23 cellular contexts compared by ENCODE assay signal in the genomic region with DNA sequence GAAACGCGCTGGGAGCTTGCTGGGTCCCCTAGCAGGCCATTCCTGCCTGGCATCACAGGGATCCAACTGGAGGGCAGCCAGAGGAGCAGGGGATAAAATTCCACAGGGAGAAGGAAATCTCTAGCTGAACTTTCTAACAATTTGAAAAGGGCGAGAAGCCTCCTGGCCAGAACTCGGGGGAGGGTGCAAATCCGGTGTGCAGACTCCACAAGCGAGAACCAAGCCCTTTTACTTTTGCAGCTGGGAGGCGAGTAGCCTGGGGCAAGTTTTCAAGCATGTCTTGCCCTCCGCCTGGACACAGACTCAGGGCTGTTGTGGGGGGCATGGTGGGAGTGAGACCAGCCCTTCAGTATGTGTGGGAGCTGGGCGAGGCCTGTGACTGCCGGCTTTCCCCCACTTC.
"Had no signal": no experiment of that assay in that cellular context is flagged by ENCODE, and none has a peak within 500 bp of the region (broad histone marks: within the 10 kb centered on the region; RNA-seq: fewer than 3 reads in every experiment).

No MANE protein-coding gene starts in this region.

- H3K27ac Mint-ChIP-seq: activated CD8-positive, alpha-beta memory T cell treated with anti-CD3 and anti-CD28 coated beads, Interleukin-2, amount 10 ng/mL, durations not matched to agents 7 days and 5 days; activated naive CD4-positive, alpha-beta T cell treated with anti-CD3 and anti-CD28 coated beads, Interleukin-2, amount 50 U/mL, for 72 hours; activated naive CD8-positive, alpha-beta T cell treated with anti-CD3 and anti-CD28 coated beads, Interleukin-2, amount 50 U/mL, for 24 hours; activated T-cell treated with anti-CD3 and anti-CD28 coated beads, Interleukin-2, amount 50 U/mL, for 24 hours; activated T-helper 1 cell treated with anti-CD3 and anti-CD28 coated beads, Interleukin-12 subunit alpha, Interleukin-12 subunit beta, Interleukin-2, Interleukin-4 antibody, amounts not matched to agents 30 ng/mL and 10 ng/mL and 1 ng/mL, durations not matched to agents 14 hours and 24 hours and 36 hours; T-helper 1 cell treated with Interleukin-12 subunit alpha and Interleukin-12 subunit beta and Interleukin-4 antibody, amounts not matched to agents 30 μg/mL and 1 μg/mL, for 36 hours had no signal

- H3K36me3 ChIP-seq: ascending aorta, MG63, Peyer's patch had no signal

- H3K27me3 Mint-ChIP-seq: activated CD8-positive, alpha-beta memory T cell treated with anti-CD3 and anti-CD28 coated beads, Interleukin-2, amount 10 ng/mL, durations not matched to agents 7 days and 5 days; activated naive CD8-positive, alpha-beta T cell treated with anti-CD3 and anti-CD28 coated beads, Interleukin-2, amount 50 U/mL, for 24 hours; activated T-cell treated with anti-CD3 and anti-CD28 coated beads, Interleukin-2, amount 50 U/mL, for 24 hours; brain had no signal

- DNase-seq: activated CD4-positive, alpha-beta T cell treated with anti-CD3 and anti-CD28 coated beads for 48 hours; activated CD4-positive, alpha-beta T cell treated with anti-CD3 and anti-CD28 coated beads, Interleukin-2, amount 50 U/mL, for 4 hours; activated CD4-positive, CD25-positive, alpha-beta regulatory T cell treated with anti-CD3 and anti-CD28 coated beads, Interleukin-2, amount 50 U/mL, for 72 hours; activated CD8-positive, alpha-beta memory T cell treated with anti-CD3 and anti-CD28 coated beads, Interleukin-2, amount 10 ng/mL, durations not matched to agents 7 days and 5 days; activated effector memory CD4-positive, alpha-beta T cell treated with Interleukin-2 at 50 U/mL for 16 hours; activated naive CD4-positive, alpha-beta T cell treated with Interleukin-2 at 50 U/mL for 16 hours; activated naive CD8-positive, alpha-beta T cell treated with anti-CD3 and anti-CD28 coated beads, Interleukin-2, amount 50 U/mL, for 24 hours; activated T-cell treated with anti-CD3 and anti-CD28 coated beads, Interleukin-2, amount 50 U/mL, for 24 hours; amniotic stem cell; MG63; MV-4-11; NCI-H1092 treated with DMSO at 0.1 percent for 48 hours; NCI-H1436; NCI-H1694 treated with DMSO at 0.1 percent for 48 hours; NCI-H2029 treated with DMSO at 0.1 percent for 48 hours; NCI-H510A treated with DMSO at 0.1 percent for 48 hours; Peyer's patch; SHP77 treated with DMSO at 0.1 percent for 48 hours had no signal

- H3K4me1 Mint-ChIP-seq: activated CD8-positive, alpha-beta memory T cell treated with anti-CD3 and anti-CD28 coated beads, Interleukin-2, amount 10 ng/mL, durations not matched to agents 7 days and 5 days had no signal

- ATAC-seq: activated CD8-positive, alpha-beta memory T cell treated with anti-CD3 and anti-CD28 coated beads, Interleukin-2, amount 10 ng/mL, durations not matched to agents 7 days and 5 days; activated naive CD4-positive, alpha-beta T cell treated with anti-CD3 and anti-CD28 coated beads, Interleukin-2, amount 50 U/mL, for 72 hours; activated naive CD8-positive, alpha-beta T cell treated with anti-CD3 and anti-CD28 coated beads, Interleukin-2, amount 50 U/mL, for 24 hours had no signal

- H3K27me3 ChIP-seq: ascending aorta, MG63, Peyer's patch had no signal

- H3K4me1 ChIP-seq: Peyer's patch had no signal

- H3K27ac ChIP-seq: ascending aorta, Peyer's patch had no signal

- H3K4me3 Mint-ChIP-seq: activated CD8-positive, alpha-beta memory T cell treated with anti-CD3 and anti-CD28 coated beads, Interleukin-2, amount 10 ng/mL, durations not matched to agents 7 days and 5 days; activated naive CD8-positive, alpha-beta T cell treated with anti-CD3 and anti-CD28 coated beads, Interleukin-2, amount 50 U/mL, for 24 hours; activated T-cell treated with anti-CD3 and anti-CD28 coated beads, Interleukin-2, amount 50 U/mL, for 24 hours; activated T-helper 1 cell treated with anti-CD3 and anti-CD28 coated beads, Interleukin-12 subunit alpha, Interleukin-12 subunit beta, Interleukin-2, Interleukin-4 antibody, amounts not matched to agents 30 ng/mL and 10 ng/mL and 1 ng/mL, durations not matched to agents 14 hours and 24 hours and 36 hours; brain; T-helper 1 cell treated with Interleukin-12 subunit alpha and Interleukin-12 subunit beta and Interleukin-4 antibody, amounts not matched to agents 30 μg/mL and 1 μg/mL, for 36 hours had no signal

- H3K4me3 ChIP-seq: ascending aorta, MG63, Peyer's patch had no signal
